In genomic region chr11:65662247-65662801, GRCh38 we compare ENCODE assay signal across 7 cellular contexts. TPM values are rescaled to one million over a fixed set of nuclear protein-coding genes. Genes with fewer than 3 reads are reported as not detected.
DNase-seq lines count a peak whose midpoint lies in the region; ATAC-seq and TF ChIP-seq lines count a peak whose summit lies in the region.

No MANE protein-coding gene starts in this region.

- no peak for DNase-seq in MG63
- no peak for DNase-seq in effector memory CD4-positive, alpha-beta T cell
- no peak for DNase-seq in neural progenitor cell (ENCODE audit: low spot score)
- no peak for DNase-seq in UCSD-AML1 (lab: John Stamatoyannopoulos, UW; ENCODE audit: unreplicated experiment)
- DNase-seq in ACHN = no peak

- no peak overlapping the region for H2AFZ ChIP-seq in neural progenitor cell (replicated peaks)

- H3K36me3 Mint-ChIP-seq in neural progenitor cell = peaks cover 21% of the 10 kb centered on the region

- H3K27me3 ChIP-seq in MG63 (no peaks in the 10 kb centered on the region), neural progenitor cell (no peaks in the 10 kb centered on the region)
- no peaks in the 10 kb centered on the region for H3K27me3 ChIP-seq in effector memory CD4-positive, alpha-beta T cell (replicated peaks; ENCODE audit: control insufficient read depth, insufficient read depth, low read length, poor library complexity, severe bottlenecking)

- in situ Hi-C loops in ACHN (cut with HindIII; ENCODE audit: low pct_ligation_motif_present, low pct_unique_long_range_greater_than_20kb, low sequenced_read_pairs) = no loop called here

- H3K4me1 Mint-ChIP-seq in neural progenitor cell = peaks cover 9% of the 10 kb centered on the region

- H3K27ac ChIP-seq in effector memory CD4-positive, alpha-beta T cell (ENCODE audit: insufficient read depth, low read length, poor library complexity, severe bottlenecking) = peak overlapping the region; percentile 100
- no peak overlapping the region for H3K27ac ChIP-seq in neural progenitor cell

- H3K36me3 ChIP-seq in MG63 (peaks cover 43% of the 10 kb centered on the region), neural progenitor cell (no peaks in the 10 kb centered on the region)
- peaks cover 43% of the 10 kb centered on the region for H3K36me3 ChIP-seq in effector memory CD4-positive, alpha-beta T cell (ENCODE audit: control insufficient read depth, insufficient read depth, low read length)

- peak overlapping the region; percentile 90 for H3K4me3 Mint-ChIP-seq in neural progenitor cell

- H3K4me3 ChIP-seq in MG63 (peak overlapping the region; percentile 69), neural progenitor cell (peak overlapping the region; percentile 79)
- H3K4me3 ChIP-seq in effector memory CD4-positive, alpha-beta T cell (ENCODE audit: insufficient read depth, low read depth, low read length, poor library complexity, severe bottlenecking) = peak overlapping the region; percentile 87

- H3K27me3 Mint-ChIP-seq in neural progenitor cell (ENCODE audit: insufficient read depth, low read depth) = peaks cover 5% of the 10 kb centered on the region

- ATAC-seq in GM19452 (IDR thresholded peaks at IDR 0.05; ENCODE audit: unreplicated experiment) = peak; percentile 21
- no peak for ATAC-seq in HG03460 (IDR thresholded peaks at IDR 0.05; ENCODE audit: unreplicated experiment)

- no peak overlapping the region for H3K27ac Mint-ChIP-seq in neural progenitor cell

- no peaks in the 10 kb centered on the region for H3K9me3 Mint-ChIP-seq in neural progenitor cell

- H4K20me1 ChIP-seq in neural progenitor cell (ENCODE audit: low read depth) = peaks cover 6% of the 10 kb centered on the region

- H3K9ac ChIP-seq in neural progenitor cell = peak overlapping the region; percentile 64

- H3K4me2 ChIP-seq in neural progenitor cell = peak overlapping the region; percentile 86

- no peaks in the 10 kb centered on the region for H3K9me3 ChIP-seq in MG63
- no peaks in the 10 kb centered on the region for H3K9me3 ChIP-seq in effector memory CD4-positive, alpha-beta T cell (ENCODE audit: control insufficient read depth, low read length)
- no peaks in the 10 kb centered on the region for H3K9me3 ChIP-seq in neural progenitor cell (ENCODE audit: low read depth)

- TF ChIP-seq CTCF in neural progenitor cell (IDR thresholded peaks at IDR 0.05) = no peak

- H3K79me2 ChIP-seq in neural progenitor cell (ENCODE audit: low read depth) = peaks cover 17% of the 10 kb centered on the region

- H3K4me1 ChIP-seq in effector memory CD4-positive, alpha-beta T cell (ENCODE audit: control insufficient read depth, insufficient read depth, low read length, poor library complexity, severe bottlenecking) = peaks cover 24% of the 10 kb centered on the region
- H3K4me1 ChIP-seq in neural progenitor cell = peaks cover 11% of the 10 kb centered on the region

- peaks cover 21% of the 10 kb centered on the region for H3F3A ChIP-seq in neural progenitor cell (ENCODE audit: low read depth)

RNA-seq across cellular contexts. Expression of gene RELA, which starts 0.4 kb away (rescaled TPM):
- total RNA-seq in MG63 (2014; rRNA removed; shearing (Covaris generic); ENCODE audit: low replicate concordance) = 42.2 and 56.1 TPM in 2 replicates
- 11.0 and 14.7 TPM in 2 replicates for total RNA-seq in neural progenitor cell (ENCODE audit: low replicate concordance)

RNA-seq across cellular contexts. Expression of gene SIPA1, which starts 24.4 kb away (rescaled TPM):
- 28.2 and 33.6 TPM in 2 replicates for total RNA-seq in MG63 (2014; rRNA removed; shearing (Covaris generic); ENCODE audit: low replicate concordance)
- total RNA-seq in neural progenitor cell (ENCODE audit: low replicate concordance) = 4.7 and 16.4 TPM in 2 replicates

RNA-seq across cellular contexts. Expression of gene PCNX3, which starts 46.7 kb away (rescaled TPM):
- total RNA-seq in MG63 (2014; rRNA removed; shearing (Covaris generic); ENCODE audit: low replicate concordance) = 9.8 and 21.0 TPM in 2 replicates
- 6.6 and 19.3 TPM in 2 replicates for total RNA-seq in neural progenitor cell (ENCODE audit: low replicate concordance)

RNA-seq across cellular contexts. Expression of gene MAP3K11, which starts 48.3 kb away (rescaled TPM):
- total RNA-seq in MG63 (2014; rRNA removed; shearing (Covaris generic); ENCODE audit: low replicate concordance) = 22.2 and 48.8 TPM in 2 replicates
- 9.9 and 42.0 TPM in 2 replicates for total RNA-seq in neural progenitor cell (ENCODE audit: low replicate concordance)

RNA-seq across cellular contexts. Expression of gene KAT5, which starts 49.7 kb away (rescaled TPM):
- total RNA-seq in MG63 (2014; rRNA removed; shearing (Covaris generic); ENCODE audit: low replicate concordance) = 43.5 and 68.8 TPM in 2 replicates
- total RNA-seq in neural progenitor cell (ENCODE audit: low replicate concordance) = 21.0 and 41.7 TPM in 2 replicates
